ENCODE assay signal across 8 cellular contexts in genomic region chr11:32792948-32793475, GRCh38. TPM values are rescaled to one million over a fixed set of nuclear protein-coding genes. Genes with fewer than 3 reads are reported as not detected.
A peak's percentile ranks its signal among the peaks of the same experiment; 100 is the strongest.
DNase-seq lines count a peak whose midpoint lies in the region; ATAC-seq and TF ChIP-seq lines count a peak whose summit lies in the region.

No MANE protein-coding gene starts in this region.

- no peaks in the 10 kb centered on the region for H3K9me3 Mint-ChIP-seq in activated naive CD4-positive, alpha-beta T cell treated with anti-CD3 and anti-CD28 coated beads, Interleukin-2, amount 50 U/mL, for 24 hours

- no peak overlapping the region for H3K27ac ChIP-seq in SK-N-SH (ENCODE audit: low read depth in 2 of 2, low read length in 1 of 2)

- H3K9me3 ChIP-seq in SK-N-SH = no peaks in the 10 kb centered on the region

- no peak for TF ChIP-seq EP300 in SK-N-SH (IDR thresholded peaks at IDR 0.05; ENCODE audit: borderline replicate concordance in 1 of 2, low read depth in 1 of 2, low read length in 1 of 2)

- H2AFZ ChIP-seq in SK-N-SH (ENCODE audit: low read depth) = peak overlapping the region; percentile 70; the same call in 1 of the 2 replicates

- H3K4me3 Mint-ChIP-seq in activated naive CD4-positive, alpha-beta T cell treated with anti-CD3 and anti-CD28 coated beads, Interleukin-2, amount 50 U/mL, for 24 hours = peak overlapping the region; percentile 64

- no peak overlapping the region for H3K9ac ChIP-seq in SK-N-SH

- H3K9me2 ChIP-seq in SK-N-SH = no peaks in the 10 kb centered on the region

- peak; percentile 26 for DNase-seq in DMS114 treated with DMSO at 0.1 percent for 48 hours (lab: John Stamatoyannopoulos, UW; ENCODE audit: unreplicated experiment)
- DNase-seq in LNCaP clone FGC (ENCODE audit: low read depth) = no peak
- peak; percentile 39 for DNase-seq in SK-N-SH
- peak; percentile 55 for DNase-seq in left ventricle myocardium superior
- peak; percentile 34 for DNase-seq in renal cortical epithelial cell (ENCODE audit: low read depth)
- DNase-seq in GOT3 (lab: John Stamatoyannopoulos, UW) = no peak

- 8% methylated on average over 13 of the region's 13 CpGs for WGBS in SK-N-SH (ENCODE audit: low lambda C conversion rate)

- H3K4me3 ChIP-seq in LNCaP clone FGC (ENCODE audit: low read depth, low read length) (no peak overlapping the region), SK-N-SH (ENCODE audit: low read depth in 2 of 2, low read length in 1 of 2) (peak overlapping the region; percentile 18 to 43; a peak in 2 of 4 replicates)

- peaks cover 2% of the 10 kb centered on the region for H3K27me3 Mint-ChIP-seq in activated naive CD4-positive, alpha-beta T cell treated with anti-CD3 and anti-CD28 coated beads, Interleukin-2, amount 50 U/mL, for 24 hours

- peak; percentile 93 for ATAC-seq in GM21529 (IDR thresholded peaks at IDR 0.05; ENCODE audit: unreplicated experiment)
- ATAC-seq in left ventricle myocardium superior = peak; percentile 73

- H3K4me1 ChIP-seq in SK-N-SH (ENCODE audit: control insufficient read depth in 1 of 2, insufficient read depth in 2 of 2, low read depth in 1 of 2, low read length in 1 of 2) = no peaks in the 10 kb centered on the region

- H3K79me2 ChIP-seq in SK-N-SH (ENCODE audit: insufficient read depth) = no peaks in the 10 kb centered on the region

- H3K4me1 Mint-ChIP-seq in activated naive CD4-positive, alpha-beta T cell treated with anti-CD3 and anti-CD28 coated beads, Interleukin-2, amount 50 U/mL, for 24 hours = peaks cover 8% of the 10 kb centered on the region

- TF ChIP-seq CTCF in LNCaP clone FGC (IDR thresholded peaks at IDR 0.05; ENCODE audit: control insufficient read depth, extremely low read depth, insufficient read depth) (peak; percentile 70), SK-N-SH (IDR thresholded peaks at IDR 0.05) (peak; percentile 84)

- CTCF ChIA-PET in SK-N-SH (lab: Yijun Ruan, JAX) = interaction anchor here (0.6 to 2.6 kb wide), 23 partner anchors 9 to 472 kb away, joined by 3 to 16 read pairs (median 4); partner anchors contain the start of gene QSER1

- intact Hi-C loops in left ventricle myocardium superior (cut with micrococcal nuclease) = loop anchor here (5.0 kb wide), 1 partner anchor 471 kb away; no protein-coding TSS in a partner anchor

- TF ChIP-seq RAD21 in SK-N-SH (IDR thresholded peaks at IDR 0.05; ENCODE audit: low read length) = peak; percentile 74

- H3K36me3 ChIP-seq in SK-N-SH (replicated peaks in 1 of 2; ENCODE audit: control insufficient read depth in 1 of 2, insufficient read depth in 2 of 2, low read length in 1 of 2) = no peaks in the 10 kb centered on the region

- no peaks in the 10 kb centered on the region for H3K36me3 Mint-ChIP-seq in activated naive CD4-positive, alpha-beta T cell treated with anti-CD3 and anti-CD28 coated beads, Interleukin-2, amount 50 U/mL, for 24 hours

- peak overlapping the region; percentile 68 for H3K4me2 ChIP-seq in SK-N-SH

- no peaks in the 10 kb centered on the region for H3F3A ChIP-seq in SK-N-SH (replicated peaks; ENCODE audit: insufficient read depth)

- H4K20me1 ChIP-seq in SK-N-SH (ENCODE audit: insufficient read depth) = no peaks in the 10 kb centered on the region

- H3K27me3 ChIP-seq in SK-N-SH (ENCODE audit: insufficient read depth) = peaks cover 23% of the 10 kb centered on the region

- POLR2A ChIA-PET in SK-N-SH (lab: Yijun Ruan, JAX) = no interaction called here

- H3K27ac Mint-ChIP-seq in activated naive CD4-positive, alpha-beta T cell treated with anti-CD3 and anti-CD28 coated beads, Interleukin-2, amount 50 U/mL, for 24 hours = no peak overlapping the region

TF ChIP-seq in SK-N-SH, 30 proteins besides CTCF, POLR2A, EP300 and RAD21:
- TF ChIP-seq SMC3 (IDR thresholded peaks at IDR 0.05; ENCODE audit: low read depth, low read length) (peak; percentile 60), REST (IDR thresholded peaks at IDR 0.05; ENCODE audit: low read depth, low read length) (no peak), TCF12 (IDR thresholded peaks at IDR 0.05) (0 out of 2 replicates have a peak, but pooled peaks have one; percentile 17), RCOR1 (IDR thresholded peaks at IDR 0.05; ENCODE audit: low read length) (no peak)

RNA-seq across cellular contexts. Expression of gene CCDC73, which starts 1.4 kb away (rescaled TPM):
- not detected in 2 replicates for polyA plus RNA-seq in SK-N-SH (2012; rRNA removed)
- polyA plus RNA-seq in SK-N-SH (2012; cell fraction: cytosol; rRNA removed) = not detected in 2 replicates
- polyA plus RNA-seq in SK-N-SH (2012; cell fraction: nucleus; rRNA removed) = not detected in 2 replicates
- total RNA-seq in left ventricle myocardium superior (not detected), renal cortical epithelial cell (0.17 and 0.30 TPM in 2 replicates)

RNA-seq across cellular contexts. Expression of gene PRRG4, which starts 36.7 kb away (rescaled TPM):
- 0.21 TPM in 2 replicates for polyA plus RNA-seq in SK-N-SH (2012; rRNA removed)
- 0.28 and 0.31 TPM in 2 replicates for polyA plus RNA-seq in SK-N-SH (2012; cell fraction: cytosol; rRNA removed)
- polyA plus RNA-seq in SK-N-SH (2012; cell fraction: nucleus; rRNA removed) = 0.06 and 0.07 TPM in 2 replicates
- total RNA-seq in left ventricle myocardium superior (0.62 TPM), renal cortical epithelial cell (4.5 and 11.7 TPM in 2 replicates)

Comparison
In these comparisons a context has a peak if more than half of its experiments do, and no peak if none do; other contexts are left out.
1. DNase-seq: peak in DMS114 treated with DMSO at 0.1 percent for 48 hours (single experiment), SK-N-SH (single experiment), left ventricle myocardium superior (single experiment) and renal cortical epithelial cell (single experiment); none in LNCaP clone FGC (single experiment) and GOT3 (single experiment).